In the genomic region with DNA sequence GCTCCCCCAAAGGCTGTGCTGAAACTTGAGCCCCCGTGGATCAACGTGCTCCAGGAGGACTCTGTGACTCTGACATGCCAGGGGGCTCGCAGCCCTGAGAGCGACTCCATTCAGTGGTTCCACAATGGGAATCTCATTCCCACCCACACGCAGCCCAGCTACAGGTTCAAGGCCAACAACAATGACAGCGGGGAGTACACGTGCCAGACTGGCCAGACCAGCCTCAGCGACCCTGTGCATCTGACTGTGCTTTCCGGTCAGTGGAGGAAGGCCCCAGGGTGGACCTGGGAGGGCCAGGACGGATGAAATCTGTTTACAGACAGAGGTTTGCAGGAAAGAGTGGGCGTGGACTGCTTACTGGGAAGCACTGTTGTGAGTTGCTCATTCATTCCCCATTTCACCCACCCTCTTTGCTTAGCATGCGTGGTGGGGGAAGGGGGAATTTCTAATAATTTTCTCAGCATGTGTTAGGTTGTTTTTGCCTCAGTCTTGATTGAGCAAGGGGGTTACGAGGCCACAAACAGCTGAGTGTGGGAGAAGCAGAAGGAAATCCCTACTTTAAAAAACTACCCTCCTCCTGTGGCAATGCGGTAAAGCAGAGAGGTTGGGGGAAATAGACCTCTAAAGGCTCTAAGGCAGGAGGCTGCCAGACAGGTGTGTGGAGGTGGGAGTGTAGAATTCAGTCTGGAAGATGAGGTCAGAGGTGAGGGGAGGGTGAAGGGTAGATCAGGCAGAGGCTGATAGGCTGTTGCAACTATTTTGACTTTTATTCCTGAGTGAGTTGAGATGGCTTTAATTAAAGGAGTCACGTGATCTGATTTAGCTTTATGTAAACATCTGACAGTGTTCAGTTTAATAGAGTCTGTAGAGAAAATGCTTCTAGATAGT, we compare ENCODE assay signal across 9 cellular contexts. TPM values are rescaled to one million over a fixed set of nuclear protein-coding genes. Genes with fewer than 3 reads are reported as not detected.
A peak's percentile ranks its signal among the peaks of the same experiment; 100 is the strongest.
DNase-seq lines count a peak whose midpoint lies in the region; TF ChIP-seq lines count a peak whose summit lies in the region.
"Had no signal": no experiment of that assay in that cellular context is flagged by ENCODE, and none has a peak within 500 bp of the region (broad histone marks: within the 10 kb centered on the region; RNA-seq: fewer than 3 reads in every experiment).

No MANE protein-coding gene starts in this region.

- no peaks in the 10 kb centered on the region for H3K4me1 ChIP-seq in fibroblast of lung (ENCODE audit: control insufficient read depth, extremely low read depth, insufficient read depth, low read length)
- H3K4me1 ChIP-seq in neutrophil (ENCODE audit: control insufficient read depth in 1 of 2, insufficient read depth in 1 of 2, low read depth in 1 of 2, low read length in 1 of 2): peaks cover 56 to 81% of the 10 kb centered on the region in 2 experiments

- no peak overlapping the region for H3K27ac ChIP-seq in fibroblast of lung (ENCODE audit: insufficient read depth, low read length)
- peak overlapping the region; percentile 99 for H3K27ac ChIP-seq in neutrophil

- TF ChIP-seq CTCF in fibroblast of lung (conservative IDR thresholded peaks at IDR 0.05 in 1 of 2, IDR thresholded peaks at IDR 0.05 in 1 of 2; ENCODE audit: low read depth in 1 of 2, low read length in 2 of 2) (no peak), neutrophil (IDR thresholded peaks at IDR 0.05) (peak; percentile 33)

- no peaks in the 10 kb centered on the region for H3K79me2 ChIP-seq in fibroblast of lung (ENCODE audit: control insufficient read depth, insufficient read depth, low read length)

- no peak overlapping the region for H2AFZ ChIP-seq in fibroblast of lung (ENCODE audit: low read length)

- H3K4me2 ChIP-seq in fibroblast of lung (ENCODE audit: extremely low read depth, insufficient read depth, low read length): peak overlapping the region; percentile 25

- H3K27me3 ChIP-seq in fibroblast of lung (ENCODE audit: control insufficient read depth, insufficient read depth, low read length) (peaks cover 4% of the 10 kb centered on the region), neutrophil (no peaks in the 10 kb centered on the region)

- no peaks in the 10 kb centered on the region for H4K20me1 ChIP-seq in fibroblast of lung (ENCODE audit: control insufficient read depth, extremely low read depth, insufficient read depth, low read length)

- H3K36me3 ChIP-seq in fibroblast of lung (ENCODE audit: control insufficient read depth, insufficient read depth, low read length): no peaks in the 10 kb centered on the region
- peaks cover 58% of the 10 kb centered on the region for H3K36me3 ChIP-seq in neutrophil

- DNase-seq in DMS153 (lab: John Stamatoyannopoulos, UW): peak; percentile 76
- peak; percentile 81 for DNase-seq in NOMO-1 treated with dmso at 0.1 percent for 144 hours (lab: John Stamatoyannopoulos, UW; ENCODE audit: unreplicated experiment)
- peak in 1 of 2 donors; percentile 15 for DNase-seq in fibroblast of lung (ENCODE audit: low read depth in 2 of 2)
- DNase-seq in mucosa of gallbladder (ENCODE audit: low spot score): no peak
- no peak for DNase-seq in NCI-H146 (lab: John Stamatoyannopoulos, UW)
- DNase-seq in SW480 (ENCODE audit: low spot score): no peak
- no peak for DNase-seq in NCI-H446 (lab: John Stamatoyannopoulos, UW)

- H3K9me3 ChIP-seq in fibroblast of lung (ENCODE audit: control insufficient read depth, insufficient read depth, low read depth, low read length) (no peaks in the 10 kb centered on the region), neutrophil (no peaks in the 10 kb centered on the region)

- no peak overlapping the region for H3K4me3 ChIP-seq in fibroblast of lung (replicated peaks in 1 of 4; ENCODE audit: control extremely low read depth in 1 of 4, insufficient read depth in 1 of 4, low read depth in 3 of 4, low read length in 4 of 4)
- peak overlapping the region; percentile 93 to 94 for H3K4me3 ChIP-seq in neutrophil (ENCODE audit: low read depth in 1 of 2, low read length in 1 of 2)

- H3K9ac ChIP-seq in fibroblast of lung (ENCODE audit: insufficient read depth, low read length): no peak overlapping the region

RNA-seq across cellular contexts. Expression of a gene that starts 1.3 kb away (rescaled TPM):
- total RNA-seq in fibroblast of lung: 3.3 and 3.9 TPM in 2 replicates
- polyA plus RNA-seq in fibroblast of lung: 2.4 and 7.6 TPM in 2 replicates
- 1.7 and 3.2 TPM in 2 replicates for polyA plus RNA-seq in fibroblast of lung (2012)
- polyA minus RNA-seq in fibroblast of lung (ENCODE audit: low replicate concordance): 3.9 TPM in 1 of 2 replicates, not detected in the other
- 53.9 TPM for total RNA-seq in mucosa of gallbladder

RNA-seq across cellular contexts. Expression of a gene that starts 17.8 kb away (rescaled TPM):
- total RNA-seq in fibroblast of lung (0.51 and 2.3 TPM in 2 replicates), mucosa of gallbladder (5.8 TPM)
- 0.22 and 0.33 TPM in 2 replicates for polyA plus RNA-seq in fibroblast of lung
- 0.25 and 0.30 TPM in 2 replicates for polyA plus RNA-seq in fibroblast of lung (2012)
- 2.7 TPM in 1 of 2 replicates, not detected in the other for polyA minus RNA-seq in fibroblast of lung (ENCODE audit: low replicate concordance)

RNA-seq across cellular contexts. Expression of a gene that starts 43.0 kb away (rescaled TPM):
- total RNA-seq in fibroblast of lung: not detected in 2 replicates
- not detected in 2 replicates for polyA plus RNA-seq in fibroblast of lung
- not detected in 2 replicates for polyA plus RNA-seq in fibroblast of lung (2012)
- not detected in 2 replicates for polyA minus RNA-seq in fibroblast of lung (ENCODE audit: low replicate concordance)
- 36.0 TPM for total RNA-seq in mucosa of gallbladder
- total RNA-seq: T-helper 2 cell treated with Interferon-gamma antibody and Interleukin-4, amounts not matched to agents 100 ng/mL and 5 ng/mL, for 36 hours had no signal

Comparison
In these comparisons a context has a peak if more than half of its experiments do, and no peak if none do; other contexts are left out.
1. DNase-seq: peak in DMS153 (single experiment) and NOMO-1 treated with dmso at 0.1 percent for 144 hours (single experiment); none in mucosa of gallbladder (single experiment), NCI-H146 (single experiment), SW480 (single experiment) and NCI-H446 (0 of 2).
2. H3K4me3 ChIP-seq: peak in neutrophil (2 of 2); none in fibroblast of lung (0 of 4).
3. RNA of a gene that starts 1.3 kb away (total RNA-seq): 53.9 TPM in mucosa of gallbladder (single experiment); 3.3 to 3.9 TPM in fibroblast of lung; every median in the first group is over 10 times any median in the second.
4. RNA of a gene that starts 43.0 kb away (total RNA-seq): 36.0 TPM in mucosa of gallbladder (single experiment); not detected in fibroblast of lung; every median in the first group is over 10 times any median in the second.